3 cellular contexts compared by ENCODE assay signal in the genomic region with DNA sequence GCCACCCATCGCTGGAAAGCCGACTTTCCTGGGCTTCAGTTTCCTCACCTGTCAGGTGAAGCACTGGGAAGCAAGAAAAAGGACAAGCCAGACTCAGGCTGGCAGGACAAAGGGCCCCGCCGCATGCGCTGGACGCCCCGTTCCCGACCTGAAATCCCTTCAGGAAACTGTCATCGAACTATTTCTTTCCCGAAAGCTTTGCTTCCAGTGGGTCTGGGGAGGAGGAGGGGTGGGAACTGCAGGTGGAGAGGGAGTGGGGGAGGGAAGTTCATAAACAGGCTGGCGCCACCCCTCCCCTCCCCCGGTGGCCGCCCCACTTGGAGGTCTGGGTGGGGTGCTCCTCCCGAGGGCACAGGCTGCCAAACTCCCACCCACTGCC.
TF ChIP-seq lines count a peak whose summit lies in the region.

No MANE protein-coding gene starts in this region.

TF ChIP-seq in A549, 52 proteins besides CTCF, POLR2A, EP300 and RAD21:
- TF ChIP-seq RARB (CRISPR knock-in tag; IDR thresholded peaks at IDR 0.05) (no peak), NR3C1 (IDR thresholded peaks at IDR 0.05) (no peak), RNF2 (IDR thresholded peaks at IDR 0.05; ENCODE audit: borderline replicate concordance, low read depth) (no peak), EHF (CRISPR knock-in tag; IDR thresholded peaks at IDR 0.05) (no peak), CEBPB (IDR thresholded peaks at IDR 0.05) (no peak), ATOH8 (CRISPR knock-in tag; IDR thresholded peaks at IDR 0.05; ENCODE audit: low read depth) (no peak), PBX3 (IDR thresholded peaks at IDR 0.05) (no peak), FOSL2 (IDR thresholded peaks at IDR 0.05) (no peak), FOSL2 (CRISPR knock-in tag; IDR thresholded peaks at IDR 0.05) (no peak)

TF ChIP-seq in HCT116, 20 proteins besides CTCF, POLR2A, EP300 and RAD21:
- TF ChIP-seq POLR2AphosphoS5 (IDR thresholded peaks at IDR 0.05; ENCODE audit: low read depth, low read length), result no peak
- TF ChIP-seq CEBPB (IDR thresholded peaks at IDR 0.05; ENCODE audit: low read depth), result no peak
- TF ChIP-seq CBX3 (IDR thresholded peaks at IDR 0.05; ENCODE audit: low read depth), result no peak
- TF ChIP-seq, protein P1, sequence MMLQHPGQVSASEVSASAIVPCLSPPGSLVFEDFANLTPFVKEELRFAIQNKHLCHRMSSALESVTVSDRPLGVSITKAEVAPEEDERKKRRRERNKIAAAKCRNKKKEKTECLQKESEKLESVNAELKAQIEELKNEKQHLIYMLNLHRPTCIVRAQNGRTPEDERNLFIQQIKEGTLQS (IDR thresholded peaks at IDR 0.05), result no peak
- TF ChIP-seq EZH2phosphoT487 (IDR thresholded peaks at IDR 0.05; ENCODE audit: borderline replicate concordance), result no peak
- TF ChIP-seq EZH2 (IDR thresholded peaks at IDR 0.05), result no peak
- no peak for TF ChIP-seq MAX (IDR thresholded peaks at IDR 0.05)
- no peak for TF ChIP-seq YY1 (IDR thresholded peaks at IDR 0.05; ENCODE audit: extremely low read depth, insufficient replicate concordance, low read depth, low read length)
- no peak for TF ChIP-seq EGR1 (IDR thresholded peaks at IDR 0.05; ENCODE audit: low read depth)

TF ChIP-seq in H1, 55 proteins besides CTCF, POLR2A, EP300 and RAD21:
- TF ChIP-seq HDAC2 (IDR thresholded peaks at IDR 0.05; ENCODE audit: borderline replicate concordance in 1 of 2, low read depth in 2 of 2, low read length in 2 of 2) (0 out of 4 replicates have a peak, but pooled peaks of 1 of the 2 experiments have one; percentile 42), SP1 (IDR thresholded peaks at IDR 0.05; ENCODE audit: low read depth, low read length) (0 out of 2 replicates have a peak, but pooled peaks have one; percentile 14), YY1 (IDR thresholded peaks at IDR 0.05; ENCODE audit: low read depth, low read length) (no peak), FOSL1 (IDR thresholded peaks at IDR 0.05; ENCODE audit: insufficient read depth, low read depth, low read length) (no peak), GTF2F1 (IDR thresholded peaks at IDR 0.05; ENCODE audit: borderline replicate concordance, low read depth, low read length) (0 out of 2 replicates have a peak, but pooled peaks have one; percentile 3), CHD7 (IDR thresholded peaks at IDR 0.05; ENCODE audit: insufficient replicate concordance, low read length) (no peak)
TF ChIP-seq in H1: peak in this region for 3.
